Comparison of ENCODE assay signal across 21 cellular contexts in genomic region chr6:127073222-127073621, GRCh38. TPM values are rescaled to one million over a fixed set of nuclear protein-coding genes. Genes with fewer than 3 reads are reported as not detected.
DNase-seq lines count a peak whose midpoint lies in the region; ATAC-seq and TF ChIP-seq lines count a peak whose summit lies in the region.
"Had no signal": no experiment of that assay in that cellular context is flagged by ENCODE, and none has a peak within 500 bp of the region (broad histone marks: within the 10 kb centered on the region; RNA-seq: fewer than 3 reads in every experiment).

No MANE protein-coding gene starts in this region.

- ATAC-seq in GM18867 (IDR thresholded peaks at IDR 0.05; ENCODE audit: unreplicated experiment) (peak; percentile 69), GM21529 (IDR thresholded peaks at IDR 0.05; ENCODE audit: unreplicated experiment) (peak; percentile 68), HG03097 (IDR thresholded peaks at IDR 0.05; ENCODE audit: low FRiP score, unreplicated experiment) (peak; percentile 89)
- ATAC-seq: activated CD4-positive, alpha-beta T cell treated with anti-CD3 and anti-CD28 coated beads for 36 hours; sciatic nerve had no signal

- no peaks in the 10 kb centered on the region for H3K27me3 ChIP-seq in uterus
- H3K27me3 ChIP-seq: esophagus muscularis mucosa, tibial nerve had no signal

- no peaks in the 10 kb centered on the region for H3K36me3 ChIP-seq in uterus
- H3K36me3 ChIP-seq: esophagus muscularis mucosa, HAP-1, tibial nerve had no signal

- H3K4me1 ChIP-seq in uterus: no peaks in the 10 kb centered on the region
- H3K4me1 ChIP-seq: esophagus muscularis mucosa, HAP-1, tibial nerve had no signal

- intact Hi-C loops in uterus (cut with DNase I; ENCODE audit: low total_unique reads): no loop called here

- H3K4me3 ChIP-seq in uterus: no peak overlapping the region
- H3K4me3 ChIP-seq: esophagus muscularis mucosa, HAP-1, tibial nerve had no signal

- no peaks in the 10 kb centered on the region for H3K9me3 ChIP-seq in uterus
- H3K9me3 ChIP-seq: esophagus muscularis mucosa, HAP-1, tibial nerve had no signal

- H3K27ac ChIP-seq in uterus: no peak overlapping the region
- H3K27ac ChIP-seq: esophagus muscularis mucosa, KMS-11, tibial nerve had no signal

- DNase-seq in LHCN-M2 (ENCODE audit: low read depth): peak; percentile 29
- DNase-seq in NCI-H146 treated with DMSO at 0.1 percent for 48 hours (lab: John Stamatoyannopoulos, UW; ENCODE audit: unreplicated experiment): no peak
- DNase-seq in uterus: no peak
- no peak for DNase-seq in amniotic stem cell (lab: John Stamatoyannopoulos, UW)
- no peak for DNase-seq in epidermal melanocyte (ENCODE audit: insufficient read length, low spot score)
- DNase-seq: activated CD4-positive, alpha-beta T cell treated with anti-CD3 and anti-CD28 coated beads for 36 hours; activated naive CD4-positive, alpha-beta T cell treated with anti-CD3 and anti-CD28 coated beads, Interleukin-2, amount 50 U/mL, for 16 hours; islet precursor cell; mesendoderm; NCI-H1417 treated with DMSO at 0.1 percent for 48 hours; NCI-H345; stimulated activated CD4-positive, alpha-beta T cell treated with anti-CD3 and anti-CD28 coated beads, Interleukin-4, amount 100 ng/mL, for 24 hours had no signal

- no peak for TF ChIP-seq CTCF in uterus (IDR thresholded peaks at IDR 0.05)

- no peak for TF ChIP-seq POLR2A in uterus (IDR thresholded peaks at IDR 0.05)

RNA-seq across cellular contexts. Expression of gene RSPO3, which starts 45.2 kb away (rescaled TPM):
- not detected in 2 replicates for total RNA-seq in LHCN-M2 (2014; rRNA removed)
- polyA plus RNA-seq in LHCN-M2 (2012): 0.09 TPM
- total RNA-seq in uterus: 10 to 100 TPM; 23.5 to 70.6 (median 45.0) TPM
- total RNA-seq: activated CD4-positive, alpha-beta T cell treated with anti-CD3 and anti-CD28 coated beads for 36 hours; dermis microvascular lymphatic vessel endothelial cell had no signal

Comparison
In these comparisons a context has a peak if more than half of its experiments do, and no peak if none do; other contexts are left out.
1. RNA of gene RSPO3, which starts 45.2 kb away (total RNA-seq): 23.5 to 70.6 TPM in uterus; not detected in LHCN-M2; every median in the first group is over 10 times any median in the second.
2. Peak in every context shown above with its lines, with median percentiles within 50 percentile points of each other: ATAC-seq.